ENCODE assay signal across 1 cellular context in the genomic region with DNA sequence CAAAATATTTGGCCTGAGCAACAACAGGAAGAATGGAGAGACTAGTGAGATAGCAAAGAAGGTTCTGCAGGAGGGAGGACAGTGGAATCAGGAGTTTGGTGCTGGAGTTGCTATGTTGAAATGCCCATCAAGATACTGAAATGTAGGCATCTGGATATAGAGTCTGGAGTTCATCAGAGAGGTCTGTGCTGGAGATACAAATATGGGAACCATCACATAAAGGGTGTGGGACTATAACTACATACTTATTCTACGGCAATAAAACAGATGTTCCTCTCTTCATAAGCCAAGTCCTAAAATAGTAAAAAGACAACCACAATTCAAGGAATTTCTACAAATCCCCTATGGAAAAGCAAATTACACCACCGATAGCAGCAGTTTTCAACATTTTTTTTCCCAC.
TF ChIP-seq lines count a peak whose summit lies in the region.

No MANE protein-coding gene starts in this region.

TF ChIP-seq in HepG2, 621 proteins besides CTCF, POLR2A, EP300 and RAD21 (continued from another document):
- no peak for TF ChIP-seq HINFP (CRISPR knock-in tag; IDR thresholded peaks at IDR 0.05; ENCODE audit: low read depth)
